ENCODE assay signal across 8 cellular contexts in genomic region chr18:77130229-77131099, GRCh38. TPM values are rescaled to one million over a fixed set of nuclear protein-coding genes. Genes with fewer than 3 reads are reported as not detected.
DNase-seq lines count a peak whose midpoint lies in the region; ATAC-seq and TF ChIP-seq lines count a peak whose summit lies in the region.

No MANE protein-coding gene starts in this region.

- DNase-seq in activated CD4-positive, alpha-beta T cell treated with anti-CD3 and anti-CD28 coated beads for 36 hours = peak; percentile 46
- DNase-seq in activated CD4-positive, alpha-beta T cell treated with anti-CD3 and anti-CD28 coated beads, Interleukin-2, amount 50 U/mL, for 1 hour = no peak
- no peak for DNase-seq in activated T-cell treated with anti-CD3 and anti-CD28 coated beads, Interleukin-2, amount 50 U/mL, for 72 hours
- DNase-seq in suprapubic skin (ENCODE audit: low spot score in 2 of 2) = no peak
- no peak for DNase-seq in GOT3 (lab: John Stamatoyannopoulos, UW)
- no peak for DNase-seq in NCI-H2227 (lab: John Stamatoyannopoulos, UW; ENCODE audit: unreplicated experiment)
- no peak for DNase-seq in iPS-NIHi11 (ENCODE audit: low spot score)

- H3K4me3 Mint-ChIP-seq in activated CD4-positive, alpha-beta T cell treated with anti-CD3 and anti-CD28 coated beads for 36 hours = peak overlapping the region; percentile 99
- peak overlapping the region; percentile 96 to 100 for H3K4me3 Mint-ChIP-seq in activated T-cell treated with anti-CD3 and anti-CD28 coated beads, Interleukin-2, amount 50 U/mL, for 72 hours

- 49% methylated on average over 27 of the region's 27 CpGs for WGBS in suprapubic skin

- peaks cover 41% of the 10 kb centered on the region for H3K36me3 Mint-ChIP-seq in activated CD4-positive, alpha-beta T cell treated with anti-CD3 and anti-CD28 coated beads for 36 hours (ENCODE audit: low read depth)
- H3K36me3 Mint-ChIP-seq in activated T-cell treated with anti-CD3 and anti-CD28 coated beads, Interleukin-2, amount 50 U/mL, for 72 hours (ENCODE audit: insufficient read depth in 2 of 2) = peaks cover 16 to 27% of the 10 kb centered on the region in 2 donors

- H3K9me3 ChIP-seq in iPS-15b (ENCODE audit: control insufficient read depth, insufficient read depth, low read length) (no peaks in the 10 kb centered on the region), suprapubic skin (no peaks in the 10 kb centered on the region)

- TF ChIP-seq CTCF in suprapubic skin (IDR thresholded peaks at IDR 0.05) = no peak

- no peak for TF ChIP-seq EP300 in suprapubic skin (IDR thresholded peaks at IDR 0.05)

- POLR2A ChIA-PET in activated CD4-positive, alpha-beta T cell treated with anti-CD3 and anti-CD28 coated beads for 36 hours (lab: Charles Lee) = interaction anchor here (0.6 to 2.3 kb wide), 8 partner anchors 23 to 1897 kb away, joined by 3 to 13 read pairs (median 4); no protein-coding TSS in a partner anchor

- H3K4me1 ChIP-seq in iPS-15b (ENCODE audit: control insufficient read depth, insufficient read depth, low read length) = no peaks in the 10 kb centered on the region
- H3K4me1 ChIP-seq in suprapubic skin = peaks cover 76% of the 10 kb centered on the region

- H3K27ac ChIP-seq in suprapubic skin = peak overlapping the region; percentile 97

- H3K9me3 Mint-ChIP-seq in activated CD4-positive, alpha-beta T cell treated with anti-CD3 and anti-CD28 coated beads for 36 hours (ENCODE audit: low read depth) = no peaks in the 10 kb centered on the region
- no peaks in the 10 kb centered on the region for H3K9me3 Mint-ChIP-seq in activated T-cell treated with anti-CD3 and anti-CD28 coated beads, Interleukin-2, amount 50 U/mL, for 72 hours

- TF ChIP-seq POLR2A in suprapubic skin (IDR thresholded peaks at IDR 0.05) = no peak

- no peaks in the 10 kb centered on the region for H3K36me3 ChIP-seq in iPS-15b (ENCODE audit: control insufficient read depth, insufficient read depth, low read length)
- no peaks in the 10 kb centered on the region for H3K36me3 ChIP-seq in suprapubic skin

- H3K4me3 ChIP-seq in iPS-15b (ENCODE audit: low read depth, low read length) (peak overlapping the region; percentile 62), suprapubic skin (peak overlapping the region; percentile 99)

- intact Hi-C loops in activated CD4-positive, alpha-beta T cell treated with anti-CD3 and anti-CD28 coated beads for 36 hours (cut with DNase I, micrococcal nuclease) = loop anchor here (1.0 to 5.0 kb wide), 4 partner anchors 28 to 308 kb away; partner anchors contain the start of gene ZNF236 (in 1 of the 2)

- H3K27ac Mint-ChIP-seq in activated CD4-positive, alpha-beta T cell treated with anti-CD3 and anti-CD28 coated beads for 36 hours = peak overlapping the region; percentile 98
- peak overlapping the region; percentile 94 for H3K27ac Mint-ChIP-seq in activated T-cell treated with anti-CD3 and anti-CD28 coated beads, Interleukin-2, amount 50 U/mL, for 72 hours

- CTCF ChIA-PET in activated CD4-positive, alpha-beta T cell treated with anti-CD3 and anti-CD28 coated beads for 36 hours (lab: Charles Lee) = interaction anchor here (0.6 to 2.2 kb wide), 7 partner anchors 22 to 130 kb away, joined by 3 to 9 read pairs (median 4); no protein-coding TSS in a partner anchor

- peaks cover 73% of the 10 kb centered on the region for H3K4me1 Mint-ChIP-seq in activated CD4-positive, alpha-beta T cell treated with anti-CD3 and anti-CD28 coated beads for 36 hours
- peaks cover 79% of the 10 kb centered on the region for H3K4me1 Mint-ChIP-seq in activated T-cell treated with anti-CD3 and anti-CD28 coated beads, Interleukin-2, amount 50 U/mL, for 72 hours (ENCODE audit: low read depth)

- H3K27me3 ChIP-seq in iPS-15b (ENCODE audit: control insufficient read depth, insufficient read depth, low read length) (peaks cover 30% of the 10 kb centered on the region), suprapubic skin (no peaks in the 10 kb centered on the region)

- H3K9ac ChIP-seq in iPS-15b (ENCODE audit: low read depth, low read length) = no peak overlapping the region

- H3K27me3 Mint-ChIP-seq in activated CD4-positive, alpha-beta T cell treated with anti-CD3 and anti-CD28 coated beads for 36 hours = no peaks in the 10 kb centered on the region
- H3K27me3 Mint-ChIP-seq in activated T-cell treated with anti-CD3 and anti-CD28 coated beads, Interleukin-2, amount 50 U/mL, for 72 hours (ENCODE audit: low read depth) = no peaks in the 10 kb centered on the region

- ATAC-seq in activated CD4-positive, alpha-beta T cell treated with anti-CD3 and anti-CD28 coated beads for 36 hours = no peak
- no peak for ATAC-seq in activated T-cell treated with anti-CD3 and anti-CD28 coated beads, Interleukin-2, amount 50 U/mL, for 72 hours (replicated peaks in 1 of 2)

RNA-seq across cellular contexts. Expression of gene MBP, which starts 2.1 kb away (rescaled TPM):
- 10 to 100 TPM; 47.0 to 65.7 TPM for total RNA-seq in activated CD4-positive, alpha-beta T cell treated with anti-CD3 and anti-CD28 coated beads for 36 hours
- total RNA-seq in activated T-cell treated with anti-CD3 and anti-CD28 coated beads, Interleukin-2, amount 50 U/mL, for 72 hours = 100 to 1,000 TPM; 101 to 107 TPM
- total RNA-seq in suprapubic skin = 100 to 1,000 TPM in 1 of 4 donors, 10 to 100 TPM in 3; 37.0 to 100 (median 69.3) TPM
